In genomic region chr20:50192364-50193168, GRCh38 we compare ENCODE assay signal across 8 cellular contexts. TPM values are rescaled to one million over a fixed set of nuclear protein-coding genes. Genes with fewer than 3 reads are reported as not detected.
DNase-seq lines count a peak whose midpoint lies in the region; ATAC-seq and TF ChIP-seq lines count a peak whose summit lies in the region.

No MANE protein-coding gene starts in this region.

- H3K4me3 ChIP-seq in HL-60 (replicated peaks; ENCODE audit: insufficient read depth, low read length) (peak overlapping the region; percentile 74), mucosa of descending colon (peak overlapping the region; percentile 63)

- peak overlapping the region; percentile 92 for H3K4me3 Mint-ChIP-seq in endothelial cell (ENCODE audit: unreplicated experiment)

- H3K9me3 ChIP-seq in mucosa of descending colon = no peaks in the 10 kb centered on the region

- H3K36me3 ChIP-seq in mucosa of descending colon (ENCODE audit: low read depth) = no peaks in the 10 kb centered on the region

- intact Hi-C loops in mucosa of descending colon (cut with DNase I, micrococcal nuclease) = loop anchor here in 1 of 2 donors (10.0 kb wide), 1 partner anchor 92 kb away; no protein-coding TSS in a partner anchor

- H3K27ac ChIP-seq in HL-60 (replicated peaks) = peak overlapping the region; percentile 90

- H3K27me3 ChIP-seq in HL-60 (ENCODE audit: insufficient read depth, poor library complexity, severe bottlenecking) = no peaks in the 10 kb centered on the region

- DNase-seq in G401 (ENCODE audit: low spot score) (peak; percentile 36), HL-60 (ENCODE audit: low read depth in 1 of 2, low spot score in 1 of 2) (peak; percentile 65 to 94), NOMO-1 treated with dmso at 0.1 percent for 144 hours (lab: John Stamatoyannopoulos, UW; ENCODE audit: unreplicated experiment) (peak; percentile 89), endothelial cell (ENCODE audit: low spot score) (peak; percentile 61), mucosa of descending colon (peak; percentile 83 to 87 (median 84)), cerebellar nuclear complex (lab: John Stamatoyannopoulos, UW) (no peak)
- peak; percentile 67 for DNase-seq in activated CD8-positive, alpha-beta memory T cell treated with anti-CD3 and anti-CD28 coated beads, Interleukin-2, amount 50 U/mL, for 24 hours (ENCODE audit: extremely low read depth)
- DNase-seq in stimulated activated CD8-positive, alpha-beta memory T cell treated with anti-CD3 and anti-CD28 coated beads, Interleukin-4, amount 100 ng/mL, for 4 hours (ENCODE audit: low read depth in 2 of 2, low spot score in 1 of 2) = peak; percentile 57 to 68

- TF ChIP-seq CTCF in HL-60 (IDR thresholded peaks at IDR 0.05; ENCODE audit: insufficient read depth, low read length) (no peak), endothelial cell (IDR thresholded peaks at IDR 0.05; ENCODE audit: unreplicated experiment) (no peak), mucosa of descending colon (IDR thresholded peaks at IDR 0.05) (no peak)

- no peaks in the 10 kb centered on the region for H3K9me3 Mint-ChIP-seq in endothelial cell (ENCODE audit: unreplicated experiment)

- in situ Hi-C loops in G401 (cut with HindIII; ENCODE audit: low sequenced_read_pairs) = no loop called here

- H3K27ac Mint-ChIP-seq in endothelial cell (ENCODE audit: unreplicated experiment) = peak overlapping the region; percentile 11

- peak; percentile 31 for ATAC-seq in mucosa of descending colon

- peaks cover 23% of the 10 kb centered on the region for H3K4me1 Mint-ChIP-seq in endothelial cell (ENCODE audit: unreplicated experiment)

- H3K36me3 Mint-ChIP-seq in endothelial cell (ENCODE audit: low read depth, unreplicated experiment) = peaks cover 4% of the 10 kb centered on the region

- H3K4me1 ChIP-seq in mucosa of descending colon (ENCODE audit: low read depth) = peaks cover 18% of the 10 kb centered on the region

- H3K27me3 Mint-ChIP-seq in endothelial cell (ENCODE audit: unreplicated experiment) = peaks cover 7% of the 10 kb centered on the region

RNA-seq across cellular contexts. Expression of gene CEBPB, which starts 1.9 kb away (rescaled TPM):
- total RNA-seq in G401 (2014; rRNA removed; shearing (Covaris generic)) = 21.6 and 24.9 TPM in 2 replicates
- total RNA-seq in endothelial cell (ENCODE audit: unreplicated experiment) (28.1 TPM), mucosa of descending colon (10 to 100 TPM; 20.2 to 86.7 (median 41.3) TPM)

RNA-seq across cellular contexts. Expression of gene PEDS1, which starts 39.0 kb away (rescaled TPM):
- total RNA-seq in G401 (2014; rRNA removed; shearing (Covaris generic)) = 42.7 and 45.5 TPM in 2 replicates
- 39.7 TPM for total RNA-seq in endothelial cell (ENCODE audit: unreplicated experiment)
- 10 to 100 TPM; 21.2 to 34.3 (median 23.3) TPM for total RNA-seq in mucosa of descending colon

Comparison
In these comparisons a context has a peak if more than half of its experiments do, and no peak if none do; other contexts are left out.
1. DNase-seq: peak in G401 (single experiment), HL-60 (2 of 2), NOMO-1 treated with dmso at 0.1 percent for 144 hours (single experiment), activated CD8-positive, alpha-beta memory T cell treated with anti-CD3 and anti-CD28 coated beads, Interleukin-2, amount 50 U/mL, for 24 hours (single experiment), endothelial cell (single experiment), mucosa of descending colon (3 of 3) and stimulated activated CD8-positive, alpha-beta memory T cell treated with anti-CD3 and anti-CD28 coated beads, Interleukin-4, amount 100 ng/mL, for 4 hours (2 of 2); none in cerebellar nuclear complex (0 of 2).